8 cellular contexts compared by ENCODE assay signal in the genomic region with DNA sequence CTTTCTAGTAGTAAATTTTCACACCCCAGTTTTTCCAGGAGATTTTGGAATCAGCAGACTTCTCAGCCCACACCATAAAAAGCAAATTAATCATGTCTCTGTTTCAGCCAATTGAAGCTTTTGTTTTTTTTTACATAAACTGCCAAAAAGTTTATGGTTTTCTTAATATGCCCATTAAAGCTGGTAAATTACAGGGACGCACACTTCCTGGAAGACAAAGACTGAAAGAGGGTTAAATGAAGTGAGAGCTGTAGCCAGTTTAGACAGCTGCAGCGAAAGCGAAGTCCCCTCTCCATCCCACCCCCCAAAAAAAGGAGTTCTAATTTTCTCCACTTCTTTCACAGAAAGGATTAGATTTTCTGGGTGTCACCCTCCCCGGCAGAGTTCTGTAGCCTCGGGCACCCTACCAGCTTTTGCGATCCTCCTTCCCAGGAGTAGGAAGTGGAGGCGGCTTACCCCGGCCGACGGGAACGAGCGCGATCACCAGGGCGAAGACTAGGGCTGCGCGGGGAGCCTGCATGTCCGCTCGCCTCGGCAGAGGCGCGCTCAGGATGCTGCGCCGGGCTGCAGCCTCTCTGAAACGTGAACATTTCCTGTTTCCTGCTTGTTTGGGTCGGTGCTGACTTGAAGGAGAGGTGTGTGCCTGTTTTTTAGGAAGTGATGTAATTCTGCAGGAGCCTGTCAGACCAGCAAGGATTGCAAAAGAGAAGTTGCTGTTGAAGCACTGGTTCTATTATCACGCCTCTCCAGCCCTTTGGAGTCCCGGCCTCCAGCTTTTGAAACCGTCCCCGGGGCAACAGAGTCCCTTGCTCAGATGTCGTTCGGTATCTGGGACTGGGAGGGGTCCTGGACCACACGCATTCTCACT. TPM values are rescaled to one million over a fixed set of nuclear protein-coding genes. Genes with fewer than 3 reads are reported as not detected.
A peak's percentile ranks its signal among the peaks of the same experiment; 100 is the strongest.
DNase-seq lines count a peak whose midpoint lies in the region; ATAC-seq and TF ChIP-seq lines count a peak whose summit lies in the region.

Gene TMEM154, minus strand, starts transcription at position 584 of the 868 bp plus-strand sequence. Its CDS starts 64 bp downstream, at position 520.

- H3K4me3 Mint-ChIP-seq in chondrocyte (ENCODE audit: unreplicated experiment): peak within 1 kb of the TSS; percentile 90

- TF ChIP-seq CTCF in GM12864 (IDR thresholded peaks at IDR 0.05; ENCODE audit: low read depth, low read length, missing control alignments): no peak
- TF ChIP-seq CTCF in chondrocyte (IDR thresholded peaks at IDR 0.05): peak; percentile 11

- H3K9me3 Mint-ChIP-seq in chondrocyte (ENCODE audit: low read depth): no peaks in the 10 kb centered on the region

- ATAC-seq in activated CD4-positive, CD25-positive, alpha-beta regulatory T cell treated with anti-CD3 and anti-CD28 coated beads, Interleukin-2, amount 50 U/mL, for 24 hours: peak; percentile 73 to 80

- peak within 1 kb of the TSS; percentile 64 for H3K4me3 ChIP-seq in GM12864 (ENCODE audit: low read depth, low read length)

- peaks cover 14% of the 10 kb centered on the region for H3K4me1 Mint-ChIP-seq in chondrocyte (ENCODE audit: low read depth)

- DNase-seq in GM12864 (ENCODE audit: low read depth) (peak; percentile 73), HCEC 1CT (peak; percentile 76), MV-4-11 (lab: John Stamatoyannopoulos, UW) (peak; percentile 95), chondrocyte (ENCODE audit: low spot score) (no peak), left kidney (ENCODE audit: low read depth, low spot score) (peak; percentile 84), NCI-H2171 (lab: John Stamatoyannopoulos, UW) (no peak)
- peak; percentile 64 for DNase-seq in stimulated activated CD4-positive, alpha-beta T cell treated with anti-CD3 and anti-CD28 coated beads, Interleukin-1b, Interleukin-23, amount 100 ng/mL, for 48 hours

- peak within 1 kb of the TSS; percentile 32 for H3K27ac Mint-ChIP-seq in chondrocyte (ENCODE audit: unreplicated experiment)

- peaks cover 2% of the 10 kb centered on the region for H3K27me3 Mint-ChIP-seq in chondrocyte (ENCODE audit: low read depth)

- no peaks in the 10 kb centered on the region for H3K36me3 Mint-ChIP-seq in chondrocyte (ENCODE audit: low read depth)

RNA-seq across cellular contexts. Expression of gene TMEM154, which starts in this region (rescaled TPM):
- 1.8 to 2.9 TPM (median 2.2 TPM) in 3 replicates for total RNA-seq in chondrocyte

Comparison
In these comparisons a context has a peak if more than half of its experiments do, and no peak if none do; other contexts are left out.
1. DNase-seq: peak in GM12864 (single experiment), HCEC 1CT (single experiment), MV-4-11 (single experiment), left kidney (single experiment) and stimulated activated CD4-positive, alpha-beta T cell treated with anti-CD3 and anti-CD28 coated beads, Interleukin-1b, Interleukin-23, amount 100 ng/mL, for 48 hours (single experiment); none in chondrocyte (single experiment) and NCI-H2171 (single experiment).